Comparison of ENCODE assay signal across 8 cellular contexts in the genomic region with DNA sequence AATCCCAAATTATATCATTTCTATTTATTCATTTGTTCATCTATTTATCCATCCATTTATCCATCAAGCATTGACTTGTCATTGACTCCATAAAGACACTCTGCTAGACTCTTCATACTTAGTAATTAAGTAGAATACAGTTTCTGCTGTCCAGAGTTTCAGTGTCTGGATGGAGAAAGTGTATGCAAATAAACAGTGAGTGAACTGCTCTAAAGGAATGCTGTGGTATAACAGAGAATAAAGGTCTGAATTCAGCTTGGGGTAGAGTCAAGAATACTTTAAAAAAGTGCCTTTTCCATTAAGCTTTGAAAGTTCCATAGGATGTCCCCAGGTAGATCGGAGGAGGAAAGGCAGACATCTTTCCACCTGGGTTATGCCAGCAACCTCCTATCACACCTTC.
"Had no signal": no experiment of that assay in that cellular context is flagged by ENCODE, and none has a peak within 500 bp of the region (broad histone marks: within the 10 kb centered on the region; RNA-seq: fewer than 3 reads in every experiment).

No MANE protein-coding gene starts in this region.

- FAIRE-seq: HepG2, HTR-8/SVneo, K562 had no signal

- H3K27ac Mint-ChIP-seq: IgD-negative memory B cell had no signal

- H3K27me3 Mint-ChIP-seq: IgD-negative memory B cell had no signal

- H3K4me3 Mint-ChIP-seq: IgD-negative memory B cell had no signal

- H3K27ac ChIP-seq: HL-60, KMS-11 had no signal

- ATAC-seq: HepG2, K562 had no signal

- DNase-seq: KBM-7, KG1 had no signal

- H3K4me2 ChIP-seq: KMS-11 had no signal

- H3K9ac ChIP-seq: KMS-11 had no signal

- H3K4me3 ChIP-seq: K562 had no signal

- H3K9me3 Mint-ChIP-seq: IgD-negative memory B cell had no signal
